Comparison of ENCODE assay signal across 17 cellular contexts in the genomic region with DNA sequence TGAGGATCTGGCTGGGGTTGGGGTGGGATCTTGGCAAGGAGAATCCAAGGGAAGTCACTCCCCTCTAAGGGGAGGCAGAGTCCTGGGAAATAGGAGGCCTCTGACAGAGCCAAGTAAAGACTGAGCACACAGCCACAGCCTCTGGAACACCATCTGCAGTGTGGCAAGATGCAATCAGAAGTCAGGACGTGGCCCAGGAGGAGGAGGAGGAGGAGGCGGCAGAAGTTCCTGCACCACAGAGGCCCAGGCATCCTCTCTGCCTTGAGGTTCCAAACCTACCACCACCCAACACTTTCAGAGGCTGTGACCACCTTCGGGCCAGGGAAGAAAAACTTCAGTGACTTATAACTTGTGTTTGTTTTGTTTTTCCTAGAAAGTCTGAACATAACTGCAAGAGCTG. TPM values are rescaled to one million over a fixed set of nuclear protein-coding genes. Genes with fewer than 3 reads are reported as not detected.
DNase-seq lines count a peak whose midpoint lies in the region; TF ChIP-seq lines count a peak whose summit lies in the region.
"Had no signal": no experiment of that assay in that cellular context is flagged by ENCODE, and none has a peak within 500 bp of the region (broad histone marks: within the 10 kb centered on the region; RNA-seq: fewer than 3 reads in every experiment).

No MANE protein-coding gene starts in this region.

- H2BK15ac ChIP-seq in neuronal stem cell (ENCODE audit: low read length), result peak overlapping the region; percentile 41

- no peak overlapping the region for H2BK120ac ChIP-seq in neuronal stem cell (ENCODE audit: low read depth, low read length)

- H3K4ac ChIP-seq in neuronal stem cell (ENCODE audit: low read length), result no peak overlapping the region

- no peak overlapping the region for H3K23ac ChIP-seq in neuronal stem cell (ENCODE audit: low read depth, low read length, poor library complexity)

- H2AFZ ChIP-seq in neuronal stem cell (ENCODE audit: low read length), result no peak overlapping the region
- H2AFZ ChIP-seq: GM23338 had no signal

- H3K14ac ChIP-seq in neuronal stem cell (ENCODE audit: low read length), result no peak overlapping the region

- H3K9me3 Mint-ChIP-seq in activated T-helper 1 cell treated with anti-CD3 and anti-CD28 coated beads, Interleukin-12 subunit alpha, Interleukin-12 subunit beta, Interleukin-2, Interleukin-4 antibody, amounts not matched to agents 30 ng/mL and 10 ng/mL and 1 ng/mL, durations not matched to agents 14 hours and 24 hours and 36 hours, result no peaks in the 10 kb centered on the region
- H3K9me3 Mint-ChIP-seq in endodermal cell, result no peaks in the 10 kb centered on the region
- H3K9me3 Mint-ChIP-seq: CD4-positive, CD25-positive, alpha-beta regulatory T cell; GM23338 had no signal

- H3K18ac ChIP-seq in neuronal stem cell (ENCODE audit: low read length), result no peak overlapping the region

- no peak overlapping the region for H3K9ac ChIP-seq in endodermal cell (ENCODE audit: extremely low read depth, low read length, poor library complexity, severe bottlenecking)
- no peak overlapping the region for H3K9ac ChIP-seq in neuronal stem cell (ENCODE audit: low read depth, low read length, poor library complexity)
- H3K9ac ChIP-seq: BLaER1 treated with 17β-estradiol and CSF1 and Interleukin-3, amounts not matched to agents 10 nM and 100 nM had no signal

- H3K27me3 ChIP-seq in endodermal cell (ENCODE audit: control insufficient read depth, insufficient read depth, low read length, poor library complexity, severe bottlenecking) (no peaks in the 10 kb centered on the region), neuronal stem cell (ENCODE audit: control insufficient read depth in 3 of 3, insufficient read depth in 3 of 3, low read depth in 1 of 3, low read length in 3 of 3) (peaks cover 0 to 6% (median 0%) of the 10 kb centered on the region in 3 experiments)
- H3K27me3 ChIP-seq: BLaER1 treated with 17β-estradiol and CSF1 and Interleukin-3, amounts not matched to agents 10 nM and 100 nM had no signal

- H3K4me3 ChIP-seq in endodermal cell (ENCODE audit: low read length), result no peak overlapping the region
- peak overlapping the region in 1 of 2 donors; percentile 19 for H3K4me3 ChIP-seq in neuronal stem cell (ENCODE audit: low read length in 2 of 2)
- H3K4me3 ChIP-seq: BLaER1 treated with 17β-estradiol and CSF1 and Interleukin-3, amounts not matched to agents 10 nM and 100 nM; GM23338 had no signal

- H2BK5ac ChIP-seq in neuronal stem cell (ENCODE audit: low read length), result no peak overlapping the region

- H3K27me3 Mint-ChIP-seq in activated T-helper 1 cell treated with anti-CD3 and anti-CD28 coated beads, Interleukin-12 subunit alpha, Interleukin-12 subunit beta, Interleukin-2, Interleukin-4 antibody, amounts not matched to agents 30 ng/mL and 10 ng/mL and 1 ng/mL, durations not matched to agents 14 hours and 24 hours and 36 hours (ENCODE audit: insufficient read depth), result peaks cover 12% of the 10 kb centered on the region
- no peaks in the 10 kb centered on the region for H3K27me3 Mint-ChIP-seq in endodermal cell (ENCODE audit: insufficient read depth)

- H3K4me2 ChIP-seq in neuronal stem cell (ENCODE audit: insufficient read depth, low read length, poor library complexity, severe bottlenecking), result no peak overlapping the region
- H3K4me2 ChIP-seq: BLaER1 treated with 17β-estradiol and CSF1 and Interleukin-3, amounts not matched to agents 10 nM and 100 nM; GM23338 had no signal

- no peak for TF ChIP-seq CTCF in endodermal cell (conservative IDR thresholded peaks at IDR 0.05)

- 100% methylated on average over 2 of the region's 3 CpGs; no CpG with 5 or more reads in 1 of the 2 experiments for WGBS in endodermal cell (ENCODE audit: insufficient coverage in 1 of 2, insufficient read length in 1 of 2), 2 experiments
- no CpG with 5 or more reads among the region's 3 CpGs for WGBS in neuronal stem cell (ENCODE audit: extremely low coverage in 2 of 2, insufficient read length in 2 of 2, insufficient replicate concordance in 1 of 2), 2 donors

- no peak overlapping the region for H4K91ac ChIP-seq in neuronal stem cell (ENCODE audit: low read depth, low read length, poor library complexity)

- H3K4me1 ChIP-seq in endodermal cell (ENCODE audit: control insufficient read depth, insufficient read depth, low read length), result no peaks in the 10 kb centered on the region
- peaks cover 0 to 10% of the 10 kb centered on the region in 2 donors for H3K4me1 ChIP-seq in neuronal stem cell (ENCODE audit: control insufficient read depth in 2 of 2, insufficient read depth in 1 of 2, low read depth in 1 of 2, low read length in 2 of 2)

- H3K36me3 Mint-ChIP-seq in activated T-helper 1 cell treated with anti-CD3 and anti-CD28 coated beads, Interleukin-12 subunit alpha, Interleukin-12 subunit beta, Interleukin-2, Interleukin-4 antibody, amounts not matched to agents 30 ng/mL and 10 ng/mL and 1 ng/mL, durations not matched to agents 14 hours and 24 hours and 36 hours (ENCODE audit: low read depth), result no peaks in the 10 kb centered on the region
- H3K36me3 Mint-ChIP-seq in endodermal cell (ENCODE audit: low read depth), result no peaks in the 10 kb centered on the region
- H3K36me3 Mint-ChIP-seq: CD4-positive, CD25-positive, alpha-beta regulatory T cell had no signal

- H3K4me3 Mint-ChIP-seq in activated T-helper 1 cell treated with anti-CD3 and anti-CD28 coated beads, Interleukin-12 subunit alpha, Interleukin-12 subunit beta, Interleukin-2, Interleukin-4 antibody, amounts not matched to agents 30 ng/mL and 10 ng/mL and 1 ng/mL, durations not matched to agents 14 hours and 24 hours and 36 hours, result no peak overlapping the region
- no peak overlapping the region for H3K4me3 Mint-ChIP-seq in endodermal cell
- H3K4me3 Mint-ChIP-seq: CD4-positive, CD25-positive, alpha-beta regulatory T cell; GM23338 had no signal

- no peaks in the 10 kb centered on the region for H3K79me1 ChIP-seq in neuronal stem cell (ENCODE audit: low read depth, low read length)

- H4K8ac ChIP-seq in neuronal stem cell (ENCODE audit: low read depth, low read length), result no peak overlapping the region

- H3K27ac Mint-ChIP-seq in activated T-helper 1 cell treated with anti-CD3 and anti-CD28 coated beads, Interleukin-12 subunit alpha, Interleukin-12 subunit beta, Interleukin-2, Interleukin-4 antibody, amounts not matched to agents 30 ng/mL and 10 ng/mL and 1 ng/mL, durations not matched to agents 14 hours and 24 hours and 36 hours, result peak overlapping the region; percentile 19
- H3K27ac Mint-ChIP-seq in endodermal cell, result no peak overlapping the region
- H3K27ac Mint-ChIP-seq: GM23338 had no signal

- no peak overlapping the region for H2BK12ac ChIP-seq in neuronal stem cell (ENCODE audit: low read length)

- no peak for DNase-seq in activated T-helper 1 cell treated with anti-CD3 and anti-CD28 coated beads, Interleukin-12 subunit alpha, Interleukin-12 subunit beta, Interleukin-2, Interleukin-4 antibody, amounts not matched to agents 30 ng/mL and 10 ng/mL and 1 ng/mL, durations not matched to agents 14 hours and 24 hours and 36 hours (ENCODE audit: low spot score)
- DNase-seq in endodermal cell (peak; percentile 20), neuronal stem cell (ENCODE audit: low spot score) (no peak), ureter (ENCODE audit: low spot score) (peak; percentile 18), NCI-H524 treated with DMSO at 0.1 percent for 48 hours (lab: John Stamatoyannopoulos, UW) (no peak), NCI-H524 (lab: John Stamatoyannopoulos, UW) (no peak)
- no peak for DNase-seq in stimulated activated CD4-positive, alpha-beta T cell treated with anti-CD3 and anti-CD28 coated beads, Interleukin-4, amount 100 ng/mL, for 1 hour
- DNase-seq: ACHN; CD4-positive, CD25-positive, alpha-beta regulatory T cell; DMS153; DMS79 treated with DMSO at 0.1 percent for 48 hours; GDM1; H7 had no signal

- peaks cover 19% of the 10 kb centered on the region for H3K4me1 Mint-ChIP-seq in activated T-helper 1 cell treated with anti-CD3 and anti-CD28 coated beads, Interleukin-12 subunit alpha, Interleukin-12 subunit beta, Interleukin-2, Interleukin-4 antibody, amounts not matched to agents 30 ng/mL and 10 ng/mL and 1 ng/mL, durations not matched to agents 14 hours and 24 hours and 36 hours (ENCODE audit: low read depth)
- H3K4me1 Mint-ChIP-seq in endodermal cell, result peaks cover 4% of the 10 kb centered on the region

- no peaks in the 10 kb centered on the region for H3K36me3 ChIP-seq in endodermal cell (ENCODE audit: control insufficient read depth, insufficient read depth, low read length)
- no peaks in the 10 kb centered on the region for H3K36me3 ChIP-seq in neuronal stem cell (replicated peaks in 1 of 2; ENCODE audit: control insufficient read depth in 2 of 2, insufficient read depth in 2 of 2, low read length in 2 of 2)
- H3K36me3 ChIP-seq: BLaER1 treated with 17β-estradiol and CSF1 and Interleukin-3, amounts not matched to agents 10 nM and 100 nM had no signal

- no peak overlapping the region for H2AK5ac ChIP-seq in neuronal stem cell (ENCODE audit: low read depth, low read length)

- intact Hi-C loops in activated T-helper 1 cell treated with anti-CD3 and anti-CD28 coated beads, Interleukin-12 subunit alpha, Interleukin-12 subunit beta, Interleukin-2, Interleukin-4 antibody, amounts not matched to agents 30 ng/mL and 10 ng/mL and 1 ng/mL, durations not matched to agents 14 hours and 24 hours and 36 hours (cut with micrococcal nuclease), result no loop called here

- H3K27ac ChIP-seq in endodermal cell (ENCODE audit: low read depth, low read length) (no peak overlapping the region), neuronal stem cell (replicated peaks; ENCODE audit: low read length) (no peak overlapping the region)
- H3K27ac ChIP-seq: BLaER1 treated with 17β-estradiol and CSF1 and Interleukin-3, amounts not matched to agents 10 nM and 100 nM; HL-60 had no signal

- H3K9me3 ChIP-seq in endodermal cell (ENCODE audit: control insufficient read depth, low read length), result no peaks in the 10 kb centered on the region
- H3K9me3 ChIP-seq in neuronal stem cell (replicated peaks in 1 of 2; ENCODE audit: control insufficient read depth in 2 of 2, insufficient read depth in 1 of 2, low read depth in 1 of 2, low read length in 2 of 2), result no peaks in the 10 kb centered on the region
- H3K9me3 ChIP-seq: BLaER1 treated with 17β-estradiol and CSF1 and Interleukin-3, amounts not matched to agents 10 nM and 100 nM had no signal

RNA-seq across cellular contexts. Expression of a gene that starts 23.7 kb away (rescaled TPM):
- not detected in 2 replicates for total RNA-seq in activated T-helper 1 cell treated with anti-CD3 and anti-CD28 coated beads, Interleukin-12 subunit alpha, Interleukin-12 subunit beta, Interleukin-2, Interleukin-4 antibody, amounts not matched to agents 30 ng/mL and 10 ng/mL and 1 ng/mL, durations not matched to agents 14 hours and 24 hours and 36 hours
- 1 to 10 TPM in 1 of 2 donors, under 1 TPM in 1; 0.59 to 3.8 TPM for total RNA-seq in endodermal cell
- polyA plus RNA-seq in endodermal cell (2013, experiment 1 of 2), result 0.50 TPM
- 0.70 TPM for polyA plus RNA-seq in endodermal cell (2013, experiment 2 of 2)
- polyA plus RNA-seq in neuronal stem cell (2013, experiment 1 of 2), result 0.96 TPM
- polyA plus RNA-seq in neuronal stem cell (2013, experiment 2 of 2), result 1.2 TPM
- total RNA-seq in ureter, result not detected
- total RNA-seq: A172; CD4-positive, CD25-positive, alpha-beta regulatory T cell; H7 had no signal

RNA-seq across cellular contexts. Expression of a gene that starts 35.2 kb away (rescaled TPM):
- 7.1 and 18.7 TPM in 2 replicates for total RNA-seq in activated T-helper 1 cell treated with anti-CD3 and anti-CD28 coated beads, Interleukin-12 subunit alpha, Interleukin-12 subunit beta, Interleukin-2, Interleukin-4 antibody, amounts not matched to agents 30 ng/mL and 10 ng/mL and 1 ng/mL, durations not matched to agents 14 hours and 24 hours and 36 hours
- total RNA-seq in endodermal cell (10 to 100 TPM in 1 of 2 donors, 1 to 10 TPM in 1; 2.4 to 10.5 TPM), ureter (21.3 TPM)
- 7.2 TPM for polyA plus RNA-seq in endodermal cell (2013, experiment 1 of 2)
- 18.5 TPM for polyA plus RNA-seq in endodermal cell (2013, experiment 2 of 2)
- polyA plus RNA-seq in neuronal stem cell (2013, experiment 1 of 2), result 7.6 TPM
- polyA plus RNA-seq in neuronal stem cell (2013, experiment 2 of 2), result 14.7 TPM

Comparison
In these comparisons a context has a peak if more than half of its experiments do, and no peak if none do; other contexts are left out.
1. DNase-seq: peak in endodermal cell (single experiment) and ureter (single experiment); none in activated T-helper 1 cell treated with anti-CD3 and anti-CD28 coated beads, Interleukin-12 subunit alpha, Interleukin-12 subunit beta, Interleukin-2, Interleukin-4 antibody, amounts not matched to agents 30 ng/mL and 10 ng/mL and 1 ng/mL, durations not matched to agents 14 hours and 24 hours and 36 hours (single experiment), neuronal stem cell (single experiment), NCI-H524 treated with DMSO at 0.1 percent for 48 hours (single experiment), NCI-H524 (0 of 2) and stimulated activated CD4-positive, alpha-beta T cell treated with anti-CD3 and anti-CD28 coated beads, Interleukin-4, amount 100 ng/mL, for 1 hour (single experiment).